In genomic region chr19:1841209-1841924, GRCh38 we compare ENCODE assay signal across 16 cellular contexts. TPM values are rescaled to one million over a fixed set of nuclear protein-coding genes. Genes with fewer than 3 reads are reported as not detected.
DNase-seq lines count a peak whose midpoint lies in the region; ATAC-seq and TF ChIP-seq lines count a peak whose summit lies in the region.
"Had no signal": no experiment of that assay in that cellular context is flagged by ENCODE, and none has a peak within 500 bp of the region (broad histone marks: within the 10 kb centered on the region; RNA-seq: fewer than 3 reads in every experiment).

No MANE protein-coding gene starts in this region.

- H3K27ac ChIP-seq in gastroesophageal sphincter (peak overlapping the region in 3 of 4 donors; percentile 24 to 59 (median 51)), neural progenitor cell (no peak overlapping the region), PC-3 (ENCODE audit: low read length) (no peak overlapping the region)
- H3K27ac ChIP-seq: PC-9 had no signal

- no peak for TF ChIP-seq EP300 in gastroesophageal sphincter (IDR thresholded peaks at IDR 0.05)

- H3K4me2 ChIP-seq in neural progenitor cell (no peak overlapping the region), PC-3 (ENCODE audit: low read length) (no peak overlapping the region)
- H3K4me2 ChIP-seq: PC-9 had no signal

- no peak for TF ChIP-seq POLR2A in gastroesophageal sphincter (IDR thresholded peaks at IDR 0.05)

- no peak for DNase-seq in stimulated activated naive CD8-positive, alpha-beta T cell treated with anti-CD3 and anti-CD28 coated beads, Interleukin-15, Interleukin-2, amounts not matched to agents 100 U/mL and 50 U/mL, for 24 hours
- no peak for DNase-seq in neural progenitor cell (ENCODE audit: low spot score)
- DNase-seq in PC-3 = no peak
- no peak for DNase-seq in HT-29 (ENCODE audit: low spot score)
- DNase-seq in HuH-7 (ENCODE audit: low spot score) = no peak
- DNase-seq: activated effector memory CD4-positive, alpha-beta T cell treated with anti-CD3 and anti-CD28 coated beads, Interleukin-2, amount 50 U/mL, for 16 hours; central memory CD4-positive, alpha-beta T cell; DMS53; erythroblast; MG63; PC-9; small intestine; T-helper 17 cell had no signal

- H3K4me1 ChIP-seq in gastroesophageal sphincter (peaks cover 0 to 100% (median 61%) of the 10 kb centered on the region in 3 donors), neural progenitor cell (peaks cover 5% of the 10 kb centered on the region), PC-3 (ENCODE audit: insufficient read depth, low read length) (peaks cover under 1% of the 10 kb centered on the region; the same call in 1 of the 2 replicates)

- H3K9me3 Mint-ChIP-seq in stimulated activated naive CD8-positive, alpha-beta T cell treated with anti-CD3 and anti-CD28 coated beads, Interleukin-15, Interleukin-2, amounts not matched to agents 100 ng/mL and 50 ng/mL, for 24 hours = no peaks in the 10 kb centered on the region
- no peaks in the 10 kb centered on the region for H3K9me3 Mint-ChIP-seq in neural progenitor cell

- H3K27me3 ChIP-seq in gastroesophageal sphincter = no peaks in the 10 kb centered on the region
- H3K27me3 ChIP-seq in neural progenitor cell = no peaks in the 10 kb centered on the region
- no peaks in the 10 kb centered on the region for H3K27me3 ChIP-seq in PC-3 (ENCODE audit: low read length)
- H3K27me3 ChIP-seq: MG63 had no signal

- H3K79me2 ChIP-seq in neural progenitor cell (ENCODE audit: low read depth) (peaks cover 99% of the 10 kb centered on the region), PC-3 (ENCODE audit: low read length) (peaks cover 87% of the 10 kb centered on the region)

- WGBS in gastroesophageal sphincter (ENCODE audit: low coverage in 1 of 2), 2 donors = 54% methylated on average over 10 of the region's 35 CpGs; no CpG with 5 or more reads in 1 of the 2 donors

- no peak for TF ChIP-seq CTCF in gastroesophageal sphincter (IDR thresholded peaks at IDR 0.05)
- TF ChIP-seq CTCF in neural progenitor cell (IDR thresholded peaks at IDR 0.05) = no peak
- no peak for TF ChIP-seq CTCF in PC-3 (conservative IDR thresholded peaks at IDR 0.05; ENCODE audit: low read depth, low read length)

- POLR2A ChIA-PET in PC-3 (lab: Charles Lee; ENCODE audit: unreplicated experiment) = no interaction called here

- H3K9me2 ChIP-seq in PC-3 (replicated peaks; ENCODE audit: low read length) = no peaks in the 10 kb centered on the region

- no peaks in the 10 kb centered on the region for H3K36me3 Mint-ChIP-seq in stimulated activated naive CD8-positive, alpha-beta T cell treated with anti-CD3 and anti-CD28 coated beads, Interleukin-15, Interleukin-2, amounts not matched to agents 100 ng/mL and 50 ng/mL, for 24 hours (ENCODE audit: low read depth)
- no peaks in the 10 kb centered on the region for H3K36me3 Mint-ChIP-seq in neural progenitor cell

- H3K4me3 Mint-ChIP-seq in stimulated activated naive CD8-positive, alpha-beta T cell treated with anti-CD3 and anti-CD28 coated beads, Interleukin-15, Interleukin-2, amounts not matched to agents 100 ng/mL and 50 ng/mL, for 24 hours = no peak overlapping the region
- no peak overlapping the region for H3K4me3 Mint-ChIP-seq in neural progenitor cell
- H3K4me3 Mint-ChIP-seq: T-helper 17 cell had no signal

- peaks cover 0 to 19% of the 10 kb centered on the region in 2 donors for H3K36me3 ChIP-seq in gastroesophageal sphincter
- H3K36me3 ChIP-seq in neural progenitor cell = no peaks in the 10 kb centered on the region
- no peaks in the 10 kb centered on the region for H3K36me3 ChIP-seq in PC-3 (ENCODE audit: low read depth, low read length)
- H3K36me3 ChIP-seq: MG63 had no signal

- H3K9me3 ChIP-seq in gastroesophageal sphincter = no peaks in the 10 kb centered on the region
- no peaks in the 10 kb centered on the region for H3K9me3 ChIP-seq in neural progenitor cell (ENCODE audit: low read depth)
- H3K9me3 ChIP-seq in PC-3 (ENCODE audit: low read length) = no peaks in the 10 kb centered on the region
- H3K9me3 ChIP-seq: MG63 had no signal

- no TSS peak for BruUV-seq in PC-3 (replicated peaks; lab: Mats Ljungman, UMichigan)

- peaks cover 98% of the 10 kb centered on the region for H4K20me1 ChIP-seq in neural progenitor cell (ENCODE audit: low read depth)
- H4K20me1 ChIP-seq in PC-3 (ENCODE audit: low read length) = peaks cover 9% of the 10 kb centered on the region; the same call in 1 of the 2 replicates

- H2AFZ ChIP-seq in neural progenitor cell (replicated peaks) (no peak overlapping the region), PC-3 (ENCODE audit: low read length) (no peak overlapping the region)
- H2AFZ ChIP-seq: PC-9 had no signal

- H3F3A ChIP-seq in neural progenitor cell (ENCODE audit: low read depth) (no peaks in the 10 kb centered on the region), PC-3 (ENCODE audit: low read length, unreplicated experiment) (no peaks in the 10 kb centered on the region)

- ATAC-seq in stimulated activated naive CD8-positive, alpha-beta T cell treated with anti-CD3 and anti-CD28 coated beads, Interleukin-15, Interleukin-2, amounts not matched to agents 100 U/mL and 50 U/mL, for 24 hours = no peak
- no peak for ATAC-seq in gastroesophageal sphincter
- no peak for ATAC-seq in PC-3
- no peak for ATAC-seq in SK-N-SH treated with all-trans-retinoic acid at 6 μM for 48 hours
- ATAC-seq: T-helper 17 cell had no signal

- H3K27ac Mint-ChIP-seq in stimulated activated naive CD8-positive, alpha-beta T cell treated with anti-CD3 and anti-CD28 coated beads, Interleukin-15, Interleukin-2, amounts not matched to agents 100 ng/mL and 50 ng/mL, for 24 hours = peak overlapping the region; percentile 37
- peak overlapping the region; percentile 9 for H3K27ac Mint-ChIP-seq in neural progenitor cell
- H3K27ac Mint-ChIP-seq: T-helper 17 cell had no signal

- CTCF ChIA-PET in PC-3 (lab: Charles Lee) = no interaction called here

- intact Hi-C loops in PC-3 (cut with micrococcal nuclease) = no loop called here

- peaks cover 35% of the 10 kb centered on the region for H3K4me1 Mint-ChIP-seq in stimulated activated naive CD8-positive, alpha-beta T cell treated with anti-CD3 and anti-CD28 coated beads, Interleukin-15, Interleukin-2, amounts not matched to agents 100 ng/mL and 50 ng/mL, for 24 hours (ENCODE audit: low read depth)
- H3K4me1 Mint-ChIP-seq in neural progenitor cell = peaks cover 19% of the 10 kb centered on the region

- no peaks in the 10 kb centered on the region for H3K27me3 Mint-ChIP-seq in stimulated activated naive CD8-positive, alpha-beta T cell treated with anti-CD3 and anti-CD28 coated beads, Interleukin-15, Interleukin-2, amounts not matched to agents 100 ng/mL and 50 ng/mL, for 24 hours
- no peaks in the 10 kb centered on the region for H3K27me3 Mint-ChIP-seq in neural progenitor cell (ENCODE audit: insufficient read depth, low read depth)
- H3K27me3 Mint-ChIP-seq: T-helper 17 cell had no signal

- peak overlapping the region in 1 of 2 donors; percentile 19 for H3K4me3 ChIP-seq in gastroesophageal sphincter
- no peak overlapping the region for H3K4me3 ChIP-seq in neural progenitor cell
- no peak overlapping the region for H3K4me3 ChIP-seq in PC-3 (ENCODE audit: low read length)
- H3K4me3 ChIP-seq: MG63, PC-9 had no signal

- H3K9ac ChIP-seq in neural progenitor cell (peak overlapping the region; percentile 60), PC-3 (ENCODE audit: low read length) (no peak overlapping the region)

TF ChIP-seq in SK-N-SH treated with all-trans-retinoic acid at 6 μM for 48 hours, 23 proteins besides CTCF, POLR2A, EP300 and RAD21 (continues in another document):
- TF ChIP-seq TCF4 (CRISPR knock-in tag; IDR thresholded peaks at IDR 0.05; ENCODE audit: borderline replicate concordance) (no peak), ZNF565 (CRISPR knock-in tag; conservative IDR thresholded peaks at IDR 0.05; ENCODE audit: low read depth) (no peak), ZFP3 (CRISPR knock-in tag; IDR thresholded peaks at IDR 0.05) (no peak), PATZ1 (CRISPR knock-in tag; IDR thresholded peaks at IDR 0.05; ENCODE audit: borderline replicate concordance) (no peak), ZNF8 (CRISPR knock-in tag; IDR thresholded peaks at IDR 0.05) (no peak), PPARA (CRISPR knock-in tag; IDR thresholded peaks at IDR 0.05; ENCODE audit: borderline replicate concordance) (no peak), ARNTL (CRISPR knock-in tag; IDR thresholded peaks at IDR 0.05; ENCODE audit: borderline replicate concordance, low read depth) (no peak)

RNA-seq across cellular contexts. Expression of gene REXO1, which starts 6.9 kb away (rescaled TPM):
- total RNA-seq in gastroesophageal sphincter (10 to 100 TPM; 11.4 to 29.9 (median 16.1) TPM), neural progenitor cell (ENCODE audit: low replicate concordance) (12.8 and 38.7 TPM in 2 replicates), PC-3 (2014; rRNA removed) (21.4 and 24.3 TPM in 2 replicates)
- total RNA-seq in HT-29 (2014; rRNA removed; shearing (Covaris generic)) = 19.1 and 26.1 TPM in 2 replicates

RNA-seq across cellular contexts. Expression of gene KLF16, which starts 22.0 kb away (rescaled TPM):
- total RNA-seq in gastroesophageal sphincter (1 to 10 TPM; 1.4 to 7.1 (median 5.5) TPM), neural progenitor cell (ENCODE audit: low replicate concordance) (1.0 and 4.8 TPM in 2 replicates), PC-3 (2014; rRNA removed) (15.1 and 20.9 TPM in 2 replicates)
- total RNA-seq in HT-29 (2014; rRNA removed; shearing (Covaris generic)) = 25.2 and 34.5 TPM in 2 replicates

RNA-seq across cellular contexts. Expression of gene ATP8B3, which starts 29.3 kb away (rescaled TPM):
- total RNA-seq in gastroesophageal sphincter (1 to 10 TPM in 1 of 4 donors, under 1 TPM in 3; 0.27 to 1.4 (median 0.48) TPM), neural progenitor cell (ENCODE audit: low replicate concordance) (0.06 and 1.5 TPM in 2 replicates), PC-3 (2014; rRNA removed) (3.9 and 4.2 TPM in 2 replicates)
- 0.65 and 2.0 TPM in 2 replicates for total RNA-seq in HT-29 (2014; rRNA removed; shearing (Covaris generic))

RNA-seq across cellular contexts. Expression of gene ABHD17A, which starts 43.9 kb away (rescaled TPM):
- total RNA-seq in gastroesophageal sphincter (100 to 1,000 TPM in 1 of 4 donors, 10 to 100 TPM in 3; 80.0 to 117 (median 91.0) TPM), neural progenitor cell (ENCODE audit: low replicate concordance) (20.2 and 87.0 TPM in 2 replicates), PC-3 (2014; rRNA removed) (101 and 102 TPM in 2 replicates)
- total RNA-seq in HT-29 (2014; rRNA removed; shearing (Covaris generic)) = 136 and 141 TPM in 2 replicates

Comparison
In these comparisons a context has a peak if more than half of its experiments do, and no peak if none do; other contexts are left out.
1. H3K27ac ChIP-seq: peak in gastroesophageal sphincter (3 of 4); none in neural progenitor cell (single experiment) and PC-3 (single experiment).